Comparison of ENCODE assay signal across 17 cellular contexts in the genomic region with DNA sequence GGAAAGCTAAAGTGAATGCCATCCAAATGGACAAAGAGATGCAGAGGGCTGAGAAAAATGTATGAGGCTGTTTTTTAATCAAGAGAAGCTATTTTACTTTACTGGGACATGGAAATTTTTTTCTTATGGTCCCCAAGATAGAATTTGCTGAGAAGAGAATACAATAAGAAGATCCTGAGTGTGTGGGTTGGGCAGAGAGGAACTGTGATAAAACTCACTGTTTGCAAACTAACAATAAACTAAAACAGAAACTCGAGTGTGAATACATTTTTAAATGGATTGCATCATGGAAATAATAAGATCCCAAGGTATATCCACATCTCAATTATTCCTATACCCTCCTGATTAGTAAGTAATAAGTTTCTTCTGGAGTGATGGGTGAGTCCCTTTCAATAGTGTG. TPM values are rescaled to one million over a fixed set of nuclear protein-coding genes. Genes with fewer than 3 reads are reported as not detected.
A peak's percentile ranks its signal among the peaks of the same experiment; 100 is the strongest.
DNase-seq lines count a peak whose midpoint lies in the region; ATAC-seq and TF ChIP-seq lines count a peak whose summit lies in the region.
"Had no signal": no experiment of that assay in that cellular context is flagged by ENCODE, and none has a peak within 500 bp of the region (broad histone marks: within the 10 kb centered on the region; RNA-seq: fewer than 3 reads in every experiment).

No MANE protein-coding gene starts in this region.

- peaks cover 53% of the 10 kb centered on the region for H3K4me1 Mint-ChIP-seq in WTC11
- H3K4me1 Mint-ChIP-seq: central memory CD8-positive, alpha-beta T cell had no signal

- H3K9me3 Mint-ChIP-seq in WTC11, result no peaks in the 10 kb centered on the region
- H3K9me3 Mint-ChIP-seq: activated CD8-positive, alpha-beta T cell treated with anti-CD3 and anti-CD28 coated beads for 36 hours; activated T-helper 2 cell treated with anti-CD3 and anti-CD28 coated beads, Interferon-gamma antibody, Interleukin-2, Interleukin-4, amounts not matched to agents 10 μg/mL and 5 μg/mL and 100 μg/mL, durations not matched to agents 14 hours and 24 hours and 36 hours; central memory CD8-positive, alpha-beta T cell; effector memory CD8-positive, alpha-beta T cell; HFFc6 had no signal

- DNase-seq in WTC11 (ENCODE audit: low spot score), result no peak
- DNase-seq in NCI-H2196 treated with DMSO at 0.1 percent for 48 hours (lab: John Stamatoyannopoulos, UW; ENCODE audit: unreplicated experiment), result no peak
- DNase-seq in sciatic nerve (ENCODE audit: low spot score), result no peak
- no peak for DNase-seq in Right ventricle myocardium inferior (ENCODE audit: missing footprints)
- DNase-seq: activated CD8-positive, alpha-beta T cell treated with anti-CD3 and anti-CD28 coated beads for 36 hours; AML-193; effector memory CD8-positive, alpha-beta T cell; GF-D8; left lung; NCI-H774; SW 1271 had no signal

- H3K36me3 ChIP-seq in skeletal muscle tissue (ENCODE audit: control insufficient read depth in 3 of 3, insufficient read depth in 3 of 3, low read length in 3 of 3), result peaks cover 29 to 61% (median 33%) of the 10 kb centered on the region in 3 donors
- H3K36me3 ChIP-seq: left lung had no signal

- H3K4me3 Mint-ChIP-seq in WTC11, result no peak overlapping the region
- H3K4me3 Mint-ChIP-seq: activated CD8-positive, alpha-beta T cell treated with anti-CD3 and anti-CD28 coated beads for 36 hours; central memory CD8-positive, alpha-beta T cell; effector memory CD8-positive, alpha-beta T cell; HFFc6 had no signal

- H3K9ac ChIP-seq in skeletal muscle tissue (ENCODE audit: low read depth in 1 of 3, low read length in 3 of 3), result peak overlapping the region; percentile 81 to 86 (median 83)

- peak overlapping the region; percentile 96 for H3K27ac ChIP-seq in skeletal muscle tissue (ENCODE audit: low read depth, low read length)
- H3K27ac ChIP-seq: left lung had no signal

- intact Hi-C loops in sciatic nerve (cut with DNase I) (no loop called here), Right ventricle myocardium inferior (cut with DNase I) (no loop called here)

- H3K27ac Mint-ChIP-seq in WTC11, result peak overlapping the region; percentile 69
- H3K27ac Mint-ChIP-seq: activated CD8-positive, alpha-beta T cell treated with anti-CD3 and anti-CD28 coated beads for 36 hours; activated T-helper 2 cell treated with anti-CD3 and anti-CD28 coated beads, Interferon-gamma antibody, Interleukin-2, Interleukin-4, amounts not matched to agents 10 μg/mL and 5 μg/mL and 100 μg/mL, durations not matched to agents 14 hours and 24 hours and 36 hours; HFFc6 had no signal

- no peak for TF ChIP-seq CTCF in WTC11 (IDR thresholded peaks at IDR 0.05)

- POLR2A ChIA-PET in WTC11 (lab: Charles Lee), result no interaction called here

- no peaks in the 10 kb centered on the region for H3K27me3 ChIP-seq in skeletal muscle tissue (ENCODE audit: control insufficient read depth in 3 of 3, insufficient read depth in 3 of 3, low read length in 3 of 3)
- H3K27me3 ChIP-seq: left lung had no signal

- H3K9me3 ChIP-seq in skeletal muscle tissue (ENCODE audit: control insufficient read depth in 3 of 3, low read length in 3 of 3), result no peaks in the 10 kb centered on the region
- H3K9me3 ChIP-seq: left lung had no signal

- ATAC-seq in GM19351 (IDR thresholded peaks at IDR 0.05; ENCODE audit: unreplicated experiment) (peak; percentile 34), HG02759 (IDR thresholded peaks at IDR 0.05; ENCODE audit: unreplicated experiment) (peak; percentile 37), WTC11 (no peak), sciatic nerve (no peak), Right ventricle myocardium inferior (no peak)
- ATAC-seq: activated CD8-positive, alpha-beta T cell treated with anti-CD3 and anti-CD28 coated beads for 36 hours; effector memory CD8-positive, alpha-beta T cell had no signal

- no peaks in the 10 kb centered on the region for H3K27me3 Mint-ChIP-seq in WTC11 (ENCODE audit: low read depth)
- H3K27me3 Mint-ChIP-seq: activated CD8-positive, alpha-beta T cell treated with anti-CD3 and anti-CD28 coated beads for 36 hours had no signal

- CTCF ChIA-PET in WTC11 (lab: Charles Lee), result interaction anchor here (1.6 to 1.8 kb wide), 2 partner anchors 8 to 13 kb away, joined by 7 to 8 read pairs; no protein-coding TSS in a partner anchor

- H3K36me3 Mint-ChIP-seq in WTC11, result no peaks in the 10 kb centered on the region

- peak overlapping the region; percentile 53 to 76 (median 69) for H3K4me3 ChIP-seq in skeletal muscle tissue (ENCODE audit: low read length in 3 of 3)
- H3K4me3 ChIP-seq: left lung had no signal

- peaks cover 17 to 38% (median 29%) of the 10 kb centered on the region in 3 donors for H3K4me1 ChIP-seq in skeletal muscle tissue (ENCODE audit: control insufficient read depth in 3 of 3, insufficient read depth in 3 of 3, low read length in 3 of 3)
- H3K4me1 ChIP-seq: left lung had no signal

TF ChIP-seq in WTC11, 78 proteins besides CTCF, POLR2A, EP300 and RAD21:
- TF ChIP-seq ZNF121 (CRISPR knock-in tag; IDR thresholded peaks at IDR 0.05), result no peak
- TF ChIP-seq ZBTB21 (CRISPR knock-in tag; IDR thresholded peaks at IDR 0.05; ENCODE audit: borderline replicate concordance), result no peak
- TF ChIP-seq ZNF396 (CRISPR knock-in tag; IDR thresholded peaks at IDR 0.05; ENCODE audit: borderline replicate concordance), result no peak
- TF ChIP-seq, protein P1, sequence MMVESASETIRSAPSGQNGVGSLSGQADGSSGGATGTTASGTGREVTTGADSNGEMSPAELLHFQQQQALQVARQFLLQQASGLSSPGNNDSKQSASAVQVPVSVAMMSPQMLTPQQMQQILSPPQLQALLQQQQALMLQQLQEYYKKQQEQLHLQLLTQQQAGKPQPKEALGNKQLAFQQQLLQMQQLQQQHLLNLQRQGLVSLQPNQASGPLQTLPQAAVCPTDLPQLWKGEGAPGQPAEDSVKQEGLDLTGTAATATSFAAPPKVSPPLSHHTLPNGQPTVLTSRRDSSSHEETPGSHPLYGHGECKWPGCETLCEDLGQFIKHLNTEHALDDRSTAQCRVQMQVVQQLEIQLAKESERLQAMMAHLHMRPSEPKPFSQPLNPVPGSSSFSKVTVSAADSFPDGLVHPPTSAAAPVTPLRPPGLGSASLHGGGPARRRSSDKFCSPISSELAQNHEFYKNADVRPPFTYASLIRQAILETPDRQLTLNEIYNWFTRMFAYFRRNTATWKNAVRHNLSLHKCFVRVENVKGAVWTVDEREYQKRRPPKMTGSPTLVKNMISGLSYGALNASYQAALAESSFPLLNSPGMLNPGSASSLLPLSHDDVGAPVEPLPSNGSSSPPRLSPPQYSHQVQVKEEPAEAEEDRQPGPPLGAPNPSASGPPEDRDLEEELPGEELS (CRISPR knock-in tag; IDR thresholded peaks at IDR 0.05), result no peak
- TF ChIP-seq SP1 (CRISPR knock-in tag; conservative IDR thresholded peaks at IDR 0.05), result no peak
- TF ChIP-seq, protein P2, sequence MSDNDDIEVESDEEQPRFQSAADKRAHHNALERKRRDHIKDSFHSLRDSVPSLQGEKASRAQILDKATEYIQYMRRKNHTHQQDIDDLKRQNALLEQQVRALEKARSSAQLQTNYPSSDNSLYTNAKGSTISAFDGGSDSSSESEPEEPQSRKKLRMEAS (CRISPR knock-in tag; IDR thresholded peaks at IDR 0.05), result no peak
- TF ChIP-seq NFE2L1 (CRISPR knock-in tag; IDR thresholded peaks at IDR 0.05), result no peak
- TF ChIP-seq, protein P3, sequence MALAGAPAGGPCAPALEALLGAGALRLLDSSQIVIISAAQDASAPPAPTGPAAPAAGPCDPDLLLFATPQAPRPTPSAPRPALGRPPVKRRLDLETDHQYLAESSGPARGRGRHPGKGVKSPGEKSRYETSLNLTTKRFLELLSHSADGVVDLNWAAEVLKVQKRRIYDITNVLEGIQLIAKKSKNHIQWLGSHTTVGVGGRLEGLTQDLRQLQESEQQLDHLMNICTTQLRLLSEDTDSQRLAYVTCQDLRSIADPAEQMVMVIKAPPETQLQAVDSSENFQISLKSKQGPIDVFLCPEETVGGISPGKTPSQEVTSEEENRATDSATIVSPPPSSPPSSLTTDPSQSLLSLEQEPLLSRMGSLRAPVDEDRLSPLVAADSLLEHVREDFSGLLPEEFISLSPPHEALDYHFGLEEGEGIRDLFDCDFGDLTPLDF (CRISPR knock-in tag; IDR thresholded peaks at IDR 0.05), result no peak

RNA-seq across cellular contexts. Expression of a gene that starts 4.4 kb away (rescaled TPM):
- 1.7 to 2.1 TPM (median 1.9 TPM) in 3 replicates for total RNA-seq in WTC11 (2021)
- total RNA-seq in skeletal muscle tissue, result 833 TPM
- 2.2 TPM for total RNA-seq in sciatic nerve
- 0.87 TPM for total RNA-seq in Right ventricle myocardium inferior

Comparison
In these comparisons a context has a peak if more than half of its experiments do, and no peak if none do; other contexts are left out.
1. ATAC-seq: peak in GM19351 (single experiment) and HG02759 (single experiment); none in WTC11 (single experiment), sciatic nerve (single experiment) and Right ventricle myocardium inferior (single experiment).
2. RNA of a gene that starts 4.4 kb away (total RNA-seq): 833 TPM in skeletal muscle tissue (single experiment); 2.2 TPM in sciatic nerve (single experiment), 1.7 to 2.1 TPM in WTC11 and 0.87 TPM in Right ventricle myocardium inferior (single experiment); every median in the first group is over 100 times any median in the second.